In genomic region chr5:35863159-35863558, GRCh38 we compare ENCODE assay signal across 11 cellular contexts. TPM values are rescaled to one million over a fixed set of nuclear protein-coding genes. Genes with fewer than 3 reads are reported as not detected.
DNase-seq lines count a peak whose midpoint lies in the region; ATAC-seq, FAIRE-seq and TF ChIP-seq lines count a peak whose summit lies in the region.
"Had no signal": no experiment of that assay in that cellular context is flagged by ENCODE, and none has a peak within 500 bp of the region (broad histone marks: within the 10 kb centered on the region; RNA-seq: fewer than 3 reads in every experiment).

No MANE protein-coding gene starts in this region.

- ATAC-seq in sciatic nerve = no peak

- DNase-seq in GM12865 (ENCODE audit: low read depth) (peak; percentile 60), H54 (ENCODE audit: insufficient read length, low spot score) (no peak), OCI-M1 (lab: John Stamatoyannopoulos, UW) (peak; percentile 71), epithelial cell of prostate (ENCODE audit: low read depth, low spot score) (peak; percentile 27), NCI-H1105 treated with DMSO at 0.1 percent for 48 hours (lab: John Stamatoyannopoulos, UW) (no peak), NCI-H187 treated with DMSO at 0.1 percent for 48 hours (lab: John Stamatoyannopoulos, UW) (no peak), sciatic nerve (ENCODE audit: low spot score) (no peak), HPDE6-E6E7 (ENCODE audit: extremely low spot score) (no peak)
- DNase-seq: DMS153, NCI-H82 had no signal

- no peak overlapping the region for H3K27ac ChIP-seq in epithelial cell of prostate
- H3K27ac ChIP-seq: thoracic aorta had no signal

- peak; percentile 45 for FAIRE-seq in H54 (lab: Jason Lieb, UNC)

- intact Hi-C loops in sciatic nerve (cut with DNase I) = no loop called here

- no peak for TF ChIP-seq POLR2A in H54 (IDR thresholded peaks at IDR 0.05; ENCODE audit: low read depth, low read length)

- H3K4me3 ChIP-seq in GM12865 (ENCODE audit: low read depth, low read length) = no peak overlapping the region
- H3K4me3 ChIP-seq: thoracic aorta had no signal

- TF ChIP-seq CTCF in GM12865 (IDR thresholded peaks at IDR 0.05; ENCODE audit: insufficient read depth, low read depth, low read length, missing control alignments) = no peak

RNA-seq across cellular contexts. Expression of gene IL7R, which starts 6.5 kb away (rescaled TPM):
- total RNA-seq in sciatic nerve = 7.8 TPM

Comparison
In these comparisons a context has a peak if more than half of its experiments do, and no peak if none do; other contexts are left out.
1. DNase-seq: peak in GM12865 (single experiment), OCI-M1 (single experiment) and epithelial cell of prostate (single experiment); none in H54 (single experiment), NCI-H1105 treated with DMSO at 0.1 percent for 48 hours (single experiment), NCI-H187 treated with DMSO at 0.1 percent for 48 hours (single experiment), sciatic nerve (single experiment) and HPDE6-E6E7 (single experiment).